14 cellular contexts compared by ENCODE assay signal in the genomic region with DNA sequence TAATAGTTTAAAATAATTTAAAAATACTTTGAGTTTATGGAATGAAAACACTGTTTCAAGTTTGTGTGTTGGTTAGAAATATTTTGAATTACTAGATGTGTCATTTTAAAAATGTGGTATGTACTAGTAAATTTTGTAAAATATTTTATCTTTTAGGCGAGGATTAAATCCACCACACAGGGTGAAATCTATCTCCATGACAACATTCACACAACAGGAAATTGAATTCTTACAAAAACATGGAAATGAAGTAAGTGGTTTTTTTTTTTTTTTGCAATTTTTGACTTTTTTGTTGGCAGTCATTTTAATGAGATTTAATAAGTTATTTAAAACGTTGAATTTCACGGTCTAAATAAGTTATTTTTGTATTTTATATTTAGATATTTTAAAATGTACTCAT. TPM values are rescaled to one million over a fixed set of nuclear protein-coding genes. Genes with fewer than 3 reads are reported as not detected.
A peak's percentile ranks its signal among the peaks of the same experiment; 100 is the strongest.
DNase-seq lines count a peak whose midpoint lies in the region; TF ChIP-seq lines count a peak whose summit lies in the region.
"Had no signal": no experiment of that assay in that cellular context is flagged by ENCODE, and none has a peak within 500 bp of the region (broad histone marks: within the 10 kb centered on the region; RNA-seq: fewer than 3 reads in every experiment).

No MANE protein-coding gene starts in this region.

- peaks cover 8% of the 10 kb centered on the region for H3K4me1 Mint-ChIP-seq in endothelial cell (ENCODE audit: unreplicated experiment)

- no peaks in the 10 kb centered on the region for H3K27me3 Mint-ChIP-seq in endothelial cell (ENCODE audit: unreplicated experiment)

- H3K36me3 ChIP-seq in A673 (ENCODE audit: insufficient read depth, low read length, poor library complexity, severe bottlenecking) (no peaks in the 10 kb centered on the region), neutrophil (no peaks in the 10 kb centered on the region)

- no peaks in the 10 kb centered on the region for H3K27me3 ChIP-seq in A673 (replicated peaks; ENCODE audit: insufficient read depth, low read depth, low read length, poor library complexity)
- no peaks in the 10 kb centered on the region for H3K27me3 ChIP-seq in neutrophil
- H3K27me3 ChIP-seq: BLaER1 had no signal

- H3K9me3 ChIP-seq in A673 (ENCODE audit: low read depth, low read length, poor library complexity, severe bottlenecking) (no peaks in the 10 kb centered on the region), neutrophil (no peaks in the 10 kb centered on the region)

- H3K9me3 Mint-ChIP-seq in endothelial cell (ENCODE audit: unreplicated experiment): no peaks in the 10 kb centered on the region
- H3K9me3 Mint-ChIP-seq: HFFc6 had no signal

- H3K27ac ChIP-seq in A673 (ENCODE audit: low read depth, low read length, poor library complexity, severe bottlenecking) (no peak overlapping the region), neutrophil (peak overlapping the region; percentile 28)
- H3K27ac ChIP-seq: BLaER1 had no signal

- POLR2A ChIA-PET in A673 (lab: Charles Lee; ENCODE audit: low non-redundant PET): no interaction called here

- H3K4me1 ChIP-seq in A673 (ENCODE audit: insufficient read depth, low read length, poor library complexity, severe bottlenecking): peaks cover 45% of the 10 kb centered on the region
- H3K4me1 ChIP-seq in neutrophil (ENCODE audit: control insufficient read depth in 1 of 2, insufficient read depth in 1 of 2, low read depth in 1 of 2, low read length in 1 of 2): peaks cover 64 to 70% of the 10 kb centered on the region in 2 experiments
- H3K4me1 ChIP-seq: BLaER1 had no signal

- intact Hi-C loops in A673 (cut with micrococcal nuclease; ENCODE audit: unreplicated experiment): no loop called here

- BruUV-seq in A673 (replicated peaks; lab: Mats Ljungman, UMichigan): no TSS peak

- DNase-seq in A673 (ENCODE audit: low spot score) (peak; percentile 35), cardiac fibroblast (ENCODE audit: low read depth in 2 of 2) (peak; percentile 18 to 50), endothelial cell (ENCODE audit: low spot score) (no peak), AG08396 (ENCODE audit: low spot score) (no peak), NCI-H226 (no peak), T-helper 9 cell (no peak), NCI-H1436 (lab: John Stamatoyannopoulos, UW) (no peak)
- DNase-seq: AML-193, DMS53, HCEC 1CT, HFFc6 had no signal

- no peak overlapping the region for H3K4me3 Mint-ChIP-seq in endothelial cell (ENCODE audit: unreplicated experiment)
- H3K4me3 Mint-ChIP-seq: HFFc6 had no signal

- H3K27ac Mint-ChIP-seq in endothelial cell (ENCODE audit: unreplicated experiment): peak overlapping the region; percentile 93
- H3K27ac Mint-ChIP-seq: HFFc6 had no signal

- CTCF ChIA-PET in A673 (lab: Charles Lee): no interaction called here

- H3K36me3 Mint-ChIP-seq in endothelial cell (ENCODE audit: low read depth, unreplicated experiment): no peaks in the 10 kb centered on the region

- no peak overlapping the region for H3K4me3 ChIP-seq in A673 (ENCODE audit: low read depth, low read length, poor library complexity, severe bottlenecking)
- H3K4me3 ChIP-seq in cardiac fibroblast (replicated peaks in 1 of 2; ENCODE audit: low read depth in 2 of 2, low read length in 2 of 2): no peak overlapping the region
- no peak overlapping the region for H3K4me3 ChIP-seq in neutrophil (ENCODE audit: low read depth in 1 of 2, low read length in 1 of 2)
- H3K4me3 ChIP-seq: BLaER1, GM12878 had no signal

- no peak for TF ChIP-seq CTCF in A673 (conservative IDR thresholded peaks at IDR 0.05; ENCODE audit: low read depth, low read length)
- TF ChIP-seq CTCF in cardiac fibroblast (IDR thresholded peaks at IDR 0.05; ENCODE audit: low read depth, low read length): no peak
- TF ChIP-seq CTCF in endothelial cell (IDR thresholded peaks at IDR 0.05; ENCODE audit: unreplicated experiment): no peak
- no peak for TF ChIP-seq CTCF in neutrophil (IDR thresholded peaks at IDR 0.05)

RNA-seq across cellular contexts. Expression of gene AGFG1, which starts 19.4 kb away (rescaled TPM):
- total RNA-seq in A673 (2021) (118 and 122 TPM in 2 replicates), endothelial cell (ENCODE audit: unreplicated experiment) (70.9 TPM)

Comparison
In these comparisons a context has a peak if more than half of its experiments do, and no peak if none do; other contexts are left out.
1. DNase-seq: peak in A673 (single experiment) and cardiac fibroblast (2 of 2); none in endothelial cell (single experiment), AG08396 (single experiment), NCI-H226 (single experiment), T-helper 9 cell (single experiment) and NCI-H1436 (single experiment).